In the genomic region with DNA sequence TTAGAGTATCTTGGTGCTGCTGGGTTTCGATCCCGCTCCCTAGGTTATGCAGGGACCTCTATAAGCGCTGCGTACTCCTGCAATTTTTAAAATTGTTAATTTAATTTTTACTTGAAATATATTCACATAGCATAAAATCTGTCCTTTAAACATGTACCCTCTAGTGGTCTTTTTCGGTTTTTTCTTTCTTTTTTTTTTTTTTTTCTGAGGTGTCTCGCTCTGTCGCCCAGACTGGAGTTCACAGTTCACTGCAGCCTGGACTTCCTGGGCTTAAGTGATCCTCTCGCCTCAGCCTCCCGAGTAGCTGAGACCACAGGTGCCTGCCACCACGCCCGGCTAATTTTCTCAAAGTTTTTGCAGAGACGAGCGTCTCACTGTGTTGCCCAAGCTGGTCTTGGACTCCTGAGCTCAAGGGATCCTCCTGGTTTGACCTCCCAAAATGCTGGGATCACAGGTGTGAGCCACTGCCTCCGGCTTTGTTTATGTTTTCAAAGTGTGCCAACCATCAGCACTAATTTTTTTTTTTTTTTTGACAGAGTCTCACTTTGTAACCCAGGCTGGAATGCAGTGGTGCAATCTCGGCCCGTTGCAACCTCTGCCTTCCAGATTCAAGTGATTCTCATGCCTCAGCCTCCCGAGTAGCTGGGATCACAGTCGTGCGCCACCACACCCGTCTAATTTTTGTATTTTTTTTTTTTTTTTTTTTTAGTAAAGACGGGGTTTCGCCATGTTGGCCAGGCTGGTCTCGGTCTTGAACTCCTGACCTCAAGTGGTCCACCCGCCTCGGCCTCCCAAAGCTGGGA, we compare ENCODE assay signal across 1 cellular context.
TF ChIP-seq lines count a peak whose summit lies in the region.

No MANE protein-coding gene starts in this region.

TF ChIP-seq in HEK293, 187 proteins besides CTCF, POLR2A, EP300 and RAD21 (continued from another document):
- TF ChIP-seq ZNF600 (tag by site-specific recombination; IDR thresholded peaks at IDR 0.05) (peak; percentile 64), GLI4 (tag by site-specific recombination; IDR thresholded peaks at IDR 0.05) (no peak), ZNF341 (tag by site-specific recombination; IDR thresholded peaks at IDR 0.05; ENCODE audit: low read depth) (0 out of 2 replicates have a peak, but pooled peaks have one; percentile 15), ZNF391 (tag by site-specific recombination; IDR thresholded peaks at IDR 0.05; ENCODE audit: borderline replicate concordance, low read depth) (peak; percentile 39; the same call in 1 of the 2 replicates), REPIN1 (tag by site-specific recombination; IDR thresholded peaks at IDR 0.05; ENCODE audit: low read depth) (no peak), KLF10 (tag by site-specific recombination; IDR thresholded peaks at IDR 0.05) (peak; percentile 11; the same call in 1 of the 2 replicates), ZBTB17 (tag by site-specific recombination; IDR thresholded peaks at IDR 0.05) (peak; percentile 7; the same call in 1 of the 2 replicates), ZNF792 (tag by site-specific recombination; IDR thresholded peaks at IDR 0.05) (no peak), KLF8 (tag by site-specific recombination; IDR thresholded peaks at IDR 0.05) (0 out of 2 replicates have a peak, but pooled peaks have one; percentile 7), ZNF664 (tag by site-specific recombination; IDR thresholded peaks at IDR 0.05) (peak; percentile 54)
